ENCODE assay signal across 9 cellular contexts in genomic region chr1:32335619-32335950, GRCh38. TPM values are rescaled to one million over a fixed set of nuclear protein-coding genes. Genes with fewer than 3 reads are reported as not detected.
DNase-seq lines count a peak whose midpoint lies in the region; ATAC-seq and TF ChIP-seq lines count a peak whose summit lies in the region.
"Had no signal": no experiment of that assay in that cellular context is flagged by ENCODE, and none has a peak within 500 bp of the region (broad histone marks: within the 10 kb centered on the region; RNA-seq: fewer than 3 reads in every experiment).

No MANE protein-coding gene starts in this region.

- no peak for TF ChIP-seq POLR2A in Peyer's patch (IDR thresholded peaks at IDR 0.05)

- no peak for TF ChIP-seq CTCF in Peyer's patch (IDR thresholded peaks at IDR 0.05)

- H3K36me3 ChIP-seq in Peyer's patch (peaks cover 0 to 23% (median 0%) of the 10 kb centered on the region in 3 donors), subcutaneous abdominal adipose tissue (ENCODE audit: control insufficient read depth in 5 of 5, insufficient read depth in 5 of 5, low read length in 5 of 5) (peaks cover 0 to 30% (median 22%) of the 10 kb centered on the region in 5 donors)

- H3K27ac ChIP-seq in Peyer's patch (peak overlapping the region; percentile 62 to 94 (median 78)), subcutaneous abdominal adipose tissue (ENCODE audit: low read depth, low read length) (no peak overlapping the region)

- no peaks in the 10 kb centered on the region for H3K27me3 ChIP-seq in Peyer's patch
- peaks cover 0 to 2% (median 0%) of the 10 kb centered on the region in 5 donors for H3K27me3 ChIP-seq in subcutaneous abdominal adipose tissue (ENCODE audit: control insufficient read depth in 5 of 5, insufficient read depth in 4 of 5, low read length in 5 of 5)

- H3K9ac ChIP-seq in subcutaneous abdominal adipose tissue (ENCODE audit: low read length in 5 of 5) = peak overlapping the region in 1 of 5 donors; percentile 71

- H3K4me1 ChIP-seq in Peyer's patch = peaks cover 0 to 39% (median 28%) of the 10 kb centered on the region in 4 donors
- peaks cover 0 to 41% (median 32%) of the 10 kb centered on the region in 5 donors for H3K4me1 ChIP-seq in subcutaneous abdominal adipose tissue (ENCODE audit: control insufficient read depth in 5 of 5, insufficient read depth in 5 of 5, low read length in 5 of 5)

- no peak for ATAC-seq in GM18907 (IDR thresholded peaks at IDR 0.05; ENCODE audit: unreplicated experiment)

- H3K4me3 ChIP-seq in Peyer's patch (peak overlapping the region; percentile 65 to 95 (median 79)), iPS-11a (ENCODE audit: low read depth, low read length) (peak overlapping the region; percentile 85), subcutaneous abdominal adipose tissue (ENCODE audit: low read depth in 1 of 5, low read length in 5 of 5) (peak overlapping the region in 4 of 5 donors; percentile 51 to 65 (median 60))

- H3K9me3 ChIP-seq in Peyer's patch (no peaks in the 10 kb centered on the region), subcutaneous abdominal adipose tissue (ENCODE audit: control insufficient read depth in 5 of 5, low read length in 5 of 5) (no peaks in the 10 kb centered on the region)

- DNase-seq in NCI-H82 (lab: John Stamatoyannopoulos, UW) = peak; percentile 65
- DNase-seq in NCI-H82 treated with DMSO at 0.1 percent for 48 hours (lab: John Stamatoyannopoulos, UW; ENCODE audit: unreplicated experiment) = no peak
- DNase-seq in Peyer's patch = no peak
- no peak for DNase-seq in NK-92 treated with Interleukin-12 subunit alpha and Interleukin-12 subunit beta, amount 100 ng/mL, for 24 hours (lab: John Stamatoyannopoulos, UW)
- no peak for DNase-seq in EL

RNA-seq across cellular contexts. Expression of gene MARCKSL1, which starts 0.4 kb away (rescaled TPM):
- 10 to 100 TPM; 19.1 to 51.2 (median 35.9) TPM for total RNA-seq in Peyer's patch

RNA-seq across cellular contexts. Expression of gene FAM229A, which starts 26.7 kb away (rescaled TPM):
- total RNA-seq in Peyer's patch = 10 to 100 TPM; 15.7 to 44.5 (median 25.6) TPM

RNA-seq across cellular contexts. Expression of gene TSSK3, which starts 26.8 kb away (rescaled TPM):
- 1 to 10 TPM in 1 of 4 donors, not detected in 3; 5.2 TPM for total RNA-seq in Peyer's patch
- total RNA-seq: Daoy had no signal

RNA-seq across cellular contexts. Expression of gene HDAC1, which starts 43.7 kb away (rescaled TPM):
- total RNA-seq in Peyer's patch = 100 to 1,000 TPM in 3 of 4 donors, 10 to 100 TPM in 1; 93.0 to 147 (median 122) TPM

RNA-seq across cellular contexts. Expression of gene BSDC1, which starts 58.7 kb away (rescaled TPM):
- 100 to 1,000 TPM in 3 of 4 donors, 10 to 100 TPM in 1; 89.1 to 140 (median 109) TPM for total RNA-seq in Peyer's patch
